Comparison of ENCODE assay signal across 11 cellular contexts in genomic region chr3:138624518-138624917, GRCh38.
"Had no signal": no experiment of that assay in that cellular context is flagged by ENCODE, and none has a peak within 500 bp of the region (broad histone marks: within the 10 kb centered on the region; RNA-seq: fewer than 3 reads in every experiment).

No MANE protein-coding gene starts in this region.

- H3K9me3 ChIP-seq: HAP-1 had no signal

- H3K9ac ChIP-seq: GM23248 had no signal

- H3K4me2 ChIP-seq: GM23338 had no signal

- ATAC-seq: GM23338, HCT116 had no signal

- H3K27ac ChIP-seq: GM23248 had no signal

- DNase-seq: GM23248, GOT3, H7, H9, HCEC 1CT, HFFc6 had no signal

- FAIRE-seq: H1, H54 had no signal

- H3K4me1 ChIP-seq: HAP-1 had no signal

- H3K36me3 ChIP-seq: HAP-1 had no signal

- H3K4me3 ChIP-seq: GM23248, GM23338, HAP-1 had no signal

- H2AFZ ChIP-seq: GM23248, GM23338 had no signal
